Comparison of ENCODE assay signal across 14 cellular contexts in genomic region chr13:70385852-70386251, GRCh38.
DNase-seq lines count a peak whose midpoint lies in the region; ATAC-seq, FAIRE-seq and TF ChIP-seq lines count a peak whose summit lies in the region.
"Had no signal": no experiment of that assay in that cellular context is flagged by ENCODE, and none has a peak within 500 bp of the region (broad histone marks: within the 10 kb centered on the region; RNA-seq: fewer than 3 reads in every experiment).

No MANE protein-coding gene starts in this region.

- no peak overlapping the region for H3K9ac ChIP-seq in kidney (ENCODE audit: low read length in 2 of 2)

- H3K27ac ChIP-seq in kidney (ENCODE audit: low read depth in 2 of 2, low read length in 2 of 2) = no peak overlapping the region

- FAIRE-seq in kidney (lab: Jason Lieb, UNC) = no peak
- FAIRE-seq: GM19239 had no signal

- peak; percentile 57 for DNase-seq in cardiac septum (ENCODE audit: low spot score)
- DNase-seq in left cardiac atrium = no peak
- peak; percentile 67 for DNase-seq in kidney
- DNase-seq in sciatic nerve (ENCODE audit: low spot score) = no peak
- DNase-seq in HuH-7.5 (ENCODE audit: low spot score) = no peak
- no peak for DNase-seq in GDM1 (lab: John Stamatoyannopoulos, UW)
- DNase-seq: C1 segment of cervical spinal cord, Caco-2, DND-41, GF-D8, HCEC 1CT had no signal

- ATAC-seq in left cardiac atrium = no peak
- ATAC-seq in sciatic nerve = peak; percentile 24
- no peak for ATAC-seq in HG02798 (IDR thresholded peaks at IDR 0.05; ENCODE audit: poor library complexity, unreplicated experiment)
- ATAC-seq: CD8-positive, alpha-beta T cell had no signal

- intact Hi-C loops in cardiac septum (cut with DNase I) (no loop called here), left cardiac atrium (cut with DNase I) (no loop called here), kidney (cut with DNase I) (no loop called here), sciatic nerve (cut with DNase I) (no loop called here)

- H3K4me1 ChIP-seq in kidney (ENCODE audit: control insufficient read depth in 1 of 2, insufficient read depth in 1 of 2, low read depth in 1 of 2, low read length in 2 of 2) = no peaks in the 10 kb centered on the region

- no peak overlapping the region for H3K4me3 ChIP-seq in kidney (ENCODE audit: low read length in 2 of 2)

- H3K9me3 ChIP-seq in kidney (ENCODE audit: control insufficient read depth in 1 of 2, low read length in 2 of 2) = no peaks in the 10 kb centered on the region
- H3K9me3 ChIP-seq: Caco-2 had no signal

- TF ChIP-seq CTCF in kidney (IDR thresholded peaks at IDR 0.05; ENCODE audit: borderline replicate concordance, extremely low read depth, insufficient read depth) = no peak

- H3K36me3 ChIP-seq in kidney (ENCODE audit: control insufficient read depth in 1 of 2, insufficient read depth in 2 of 2, low read length in 2 of 2) = no peaks in the 10 kb centered on the region

Comparison
In these comparisons a context has a peak if more than half of its experiments do, and no peak if none do; other contexts are left out.
1. DNase-seq: peak in cardiac septum (single experiment) and kidney (single experiment); none in left cardiac atrium (single experiment), sciatic nerve (single experiment), HuH-7.5 (single experiment) and GDM1 (single experiment).